ENCODE assay signal across 16 cellular contexts in genomic region chr6:97427648-97428047, GRCh38.
DNase-seq lines count a peak whose midpoint lies in the region; ATAC-seq and TF ChIP-seq lines count a peak whose summit lies in the region.
"Had no signal": no experiment of that assay in that cellular context is flagged by ENCODE, and none has a peak within 500 bp of the region (broad histone marks: within the 10 kb centered on the region; RNA-seq: fewer than 3 reads in every experiment).

No MANE protein-coding gene starts in this region.

- H3K27me3 Mint-ChIP-seq in WTC11 (ENCODE audit: low read depth), result peaks cover 81% of the 10 kb centered on the region
- peaks cover 19% of the 10 kb centered on the region for H3K27me3 Mint-ChIP-seq in activated T-helper 17 cell treated with anti-CD3 and anti-CD28 coated beads, Interleukin-2, amount 50 U/mL, for 72 hours
- H3K27me3 Mint-ChIP-seq: naive B cell had no signal

- POLR2A ChIA-PET in WTC11 (lab: Charles Lee), result no interaction called here

- no peaks in the 10 kb centered on the region for H3K9me3 Mint-ChIP-seq in WTC11
- H3K9me3 Mint-ChIP-seq in activated T-helper 17 cell treated with anti-CD3 and anti-CD28 coated beads, Interleukin-2, amount 50 U/mL, for 72 hours, result no peaks in the 10 kb centered on the region
- H3K9me3 Mint-ChIP-seq: activated naive CD8-positive, alpha-beta T cell treated with anti-CD3 and anti-CD28 coated beads for 36 hours; T-helper 1 cell treated with Interleukin-12 subunit alpha and Interleukin-12 subunit beta and Interleukin-4 antibody, amounts not matched to agents 30 μg/mL and 1 μg/mL, for 36 hours had no signal

- H3K27ac Mint-ChIP-seq in WTC11, result no peak overlapping the region
- H3K27ac Mint-ChIP-seq in activated T-helper 17 cell treated with anti-CD3 and anti-CD28 coated beads, Interleukin-2, amount 50 U/mL, for 72 hours, result no peak overlapping the region
- H3K27ac Mint-ChIP-seq: activated naive CD8-positive, alpha-beta T cell treated with anti-CD3 and anti-CD28 coated beads for 36 hours; naive B cell; T-helper 1 cell treated with Interleukin-12 subunit alpha and Interleukin-12 subunit beta and Interleukin-4 antibody, amounts not matched to agents 30 μg/mL and 1 μg/mL, for 36 hours had no signal

- H3K4me3 Mint-ChIP-seq in WTC11, result no peak overlapping the region
- H3K4me3 Mint-ChIP-seq in activated T-helper 17 cell treated with anti-CD3 and anti-CD28 coated beads, Interleukin-2, amount 50 U/mL, for 72 hours, result no peak overlapping the region
- H3K4me3 Mint-ChIP-seq: activated naive CD8-positive, alpha-beta T cell treated with anti-CD3 and anti-CD28 coated beads for 36 hours; naive B cell; T-helper 1 cell treated with Interleukin-12 subunit alpha and Interleukin-12 subunit beta and Interleukin-4 antibody, amounts not matched to agents 30 μg/mL and 1 μg/mL, for 36 hours had no signal

- no peak for TF ChIP-seq CTCF in WTC11 (IDR thresholded peaks at IDR 0.05)

- no peaks in the 10 kb centered on the region for H3K4me1 Mint-ChIP-seq in WTC11
- no peaks in the 10 kb centered on the region for H3K4me1 Mint-ChIP-seq in activated T-helper 17 cell treated with anti-CD3 and anti-CD28 coated beads, Interleukin-2, amount 50 U/mL, for 72 hours
- H3K4me1 Mint-ChIP-seq: activated naive CD8-positive, alpha-beta T cell treated with anti-CD3 and anti-CD28 coated beads for 36 hours; naive B cell had no signal

- ATAC-seq in GM18870 (IDR thresholded peaks at IDR 0.05; ENCODE audit: unreplicated experiment) (peak; percentile 92), GM21447 (IDR thresholded peaks at IDR 0.05; ENCODE audit: unreplicated experiment) (peak; percentile 88), HG02981 (IDR thresholded peaks at IDR 0.05; ENCODE audit: unreplicated experiment) (peak; percentile 85), HG03521 (IDR thresholded peaks at IDR 0.05; ENCODE audit: unreplicated experiment) (peak; percentile 83), WTC11 (no peak), GM18519 (IDR thresholded peaks at IDR 0.05; ENCODE audit: low FRiP score, unreplicated experiment) (no peak)
- no peak for ATAC-seq in activated T-helper 17 cell treated with anti-CD3 and anti-CD28 coated beads, Interleukin-2, amount 50 U/mL, for 72 hours (replicated peaks)
- ATAC-seq: psoas muscle had no signal

- DNase-seq in WTC11 (ENCODE audit: low spot score), result no peak
- no peak for DNase-seq in activated CD4-positive, alpha-beta T cell treated with anti-CD3 and anti-CD28 coated beads for 48 hours
- DNase-seq: activated naive CD8-positive, alpha-beta T cell treated with anti-CD3 and anti-CD28 coated beads for 36 hours; effector memory CD4-positive, alpha-beta T cell; GF-D8; left ventricle myocardium inferior; naive B cell; NCI-H187; psoas muscle had no signal

- CTCF ChIA-PET in WTC11 (lab: Charles Lee), result no interaction called here

- no peaks in the 10 kb centered on the region for H3K36me3 Mint-ChIP-seq in WTC11
- H3K36me3 Mint-ChIP-seq in activated T-helper 17 cell treated with anti-CD3 and anti-CD28 coated beads, Interleukin-2, amount 50 U/mL, for 72 hours (ENCODE audit: low read depth), result no peaks in the 10 kb centered on the region
- H3K36me3 Mint-ChIP-seq: activated naive CD8-positive, alpha-beta T cell treated with anti-CD3 and anti-CD28 coated beads for 36 hours; naive B cell had no signal

TF ChIP-seq in WTC11, 78 proteins besides CTCF, POLR2A, EP300 and RAD21:
- TF ChIP-seq GABPB1 (CRISPR knock-in tag; IDR thresholded peaks at IDR 0.05), result no peak
- TF ChIP-seq NR1H2 (CRISPR knock-in tag; IDR thresholded peaks at IDR 0.05), result no peak
- TF ChIP-seq ZNF396 (CRISPR knock-in tag; IDR thresholded peaks at IDR 0.05; ENCODE audit: borderline replicate concordance), result no peak
- TF ChIP-seq ZNF121 (CRISPR knock-in tag; IDR thresholded peaks at IDR 0.05), result no peak
- no peak for TF ChIP-seq FOXK1 (CRISPR knock-in tag; IDR thresholded peaks at IDR 0.05)
- no peak for TF ChIP-seq ZNF219 (CRISPR knock-in tag; IDR thresholded peaks at IDR 0.05; ENCODE audit: borderline replicate concordance)
- TF ChIP-seq JAZF1 (CRISPR knock-in tag; IDR thresholded peaks at IDR 0.05), result no peak
- TF ChIP-seq E2F5 (CRISPR knock-in tag; IDR thresholded peaks at IDR 0.05), result no peak
- TF ChIP-seq STAT6 (CRISPR knock-in tag; conservative IDR thresholded peaks at IDR 0.05; ENCODE audit: low read depth), result no peak
- no peak for TF ChIP-seq FOXJ3 (CRISPR knock-in tag; IDR thresholded peaks at IDR 0.05; ENCODE audit: borderline replicate concordance)
- no peak for TF ChIP-seq CDX4 (CRISPR knock-in tag; IDR thresholded peaks at IDR 0.05; ENCODE audit: borderline replicate concordance)
- no peak for TF ChIP-seq RORB (CRISPR knock-in tag; IDR thresholded peaks at IDR 0.05)
- TF ChIP-seq AR (CRISPR knock-in tag; IDR thresholded peaks at IDR 0.05), result no peak
- TF ChIP-seq ZNF232 (CRISPR knock-in tag; IDR thresholded peaks at IDR 0.05), result no peak
- TF ChIP-seq ZNF416 (CRISPR knock-in tag; IDR thresholded peaks at IDR 0.05), result no peak
- no peak for TF ChIP-seq NFATC4 (CRISPR knock-in tag; IDR thresholded peaks at IDR 0.05)
- no peak for TF ChIP-seq HMGXB4 (CRISPR knock-in tag; IDR thresholded peaks at IDR 0.05)
- no peak for TF ChIP-seq NR2C2 (CRISPR knock-in tag; IDR thresholded peaks at IDR 0.05)
TF ChIP-seq in WTC11: peak in this region for 0.

Comparison
In these comparisons a context has a peak if more than half of its experiments do, and no peak if none do; other contexts are left out.
1. ATAC-seq: peak in GM18870 (single experiment), GM21447 (single experiment), HG02981 (single experiment) and HG03521 (single experiment); none in WTC11 (single experiment), GM18519 (single experiment) and activated T-helper 17 cell treated with anti-CD3 and anti-CD28 coated beads, Interleukin-2, amount 50 U/mL, for 72 hours (single experiment).